In genomic region chr7:148664319-148664718, GRCh38 we compare ENCODE assay signal across 1 cellular context.
TF ChIP-seq lines count a peak whose summit lies in the region.

No MANE protein-coding gene starts in this region.

TF ChIP-seq in GM23338, 12 proteins besides CTCF, POLR2A, EP300 and RAD21:
- no peak for TF ChIP-seq ZNF331 (CRISPR knock-in tag; IDR thresholded peaks at IDR 0.05; ENCODE audit: low read depth)
- TF ChIP-seq NANOG (IDR thresholded peaks at IDR 0.05; ENCODE audit: borderline replicate concordance), result no peak
- no peak for TF ChIP-seq JUNB (IDR thresholded peaks at IDR 0.05; ENCODE audit: unreplicated experiment)
- TF ChIP-seq CREB1 (CRISPR knock-in tag; IDR thresholded peaks at IDR 0.05; ENCODE audit: low read depth), result no peak
- TF ChIP-seq ETS1 (IDR thresholded peaks at IDR 0.05), result no peak
- no peak for TF ChIP-seq ZNF114 (CRISPR knock-in tag; IDR thresholded peaks at IDR 0.05)
- no peak for TF ChIP-seq ZNF462 (CRISPR knock-in tag; IDR thresholded peaks at IDR 0.05)
- no peak for TF ChIP-seq STAT1 (IDR thresholded peaks at IDR 0.05; ENCODE audit: unreplicated experiment)
- no peak for TF ChIP-seq EZH2 (IDR thresholded peaks at IDR 0.05; ENCODE audit: low read depth, unreplicated experiment)
- TF ChIP-seq REST (IDR thresholded peaks at IDR 0.05; ENCODE audit: unreplicated experiment), result no peak
- TF ChIP-seq POLR2AphosphoS5 (IDR thresholded peaks at IDR 0.05; ENCODE audit: low read depth), result no peak
